Comparison of ENCODE assay signal across 8 cellular contexts in genomic region chr11:62707277-62707771, GRCh38. TPM values are rescaled to one million over a fixed set of nuclear protein-coding genes. Genes with fewer than 3 reads are reported as not detected.
DNase-seq lines count a peak whose midpoint lies in the region; ATAC-seq and TF ChIP-seq lines count a peak whose summit lies in the region.

Gene BSCL2, minus strand, starts transcription at chr11:62707424. Its CDS starts 229 bp downstream, at chr11:62707195.
Gene GNG3, plus strand, starts transcription at chr11:62707676. Its CDS starts 620 bp downstream, at chr11:62708296.

- H4K20me1 ChIP-seq in osteoblast (ENCODE audit: insufficient read depth, low read length), result no peaks in the 10 kb centered on the region

- no peak for TF ChIP-seq CTCF in fibroblast of pulmonary artery (IDR thresholded peaks at IDR 0.05; ENCODE audit: low read length, missing control alignments)
- TF ChIP-seq CTCF in osteoblast (IDR thresholded peaks at IDR 0.05; ENCODE audit: extremely low read depth, low read depth, low read length), result no peak

- H3K4me1 ChIP-seq in osteoblast (ENCODE audit: insufficient read depth, low read length), result peaks cover 29% of the 10 kb centered on the region

- no peaks in the 10 kb centered on the region for H3K27me3 Mint-ChIP-seq in T-helper 17 cell

- H2AFZ ChIP-seq in osteoblast (ENCODE audit: low read length), result peak within 1 kb of the TSS; percentile 75

- peaks cover 29% of the 10 kb centered on the region for H3K4me1 Mint-ChIP-seq in T-helper 17 cell

- DNase-seq in DMS 273 (lab: John Stamatoyannopoulos, UW; ENCODE audit: unreplicated experiment) (peak; percentile 30), DMS 273 treated with DMSO at 0.1 percent for 48 hours (lab: John Stamatoyannopoulos, UW) (no peak), T-helper 17 cell (no peak), fibroblast of pulmonary artery (ENCODE audit: low read depth) (no peak), osteoblast (ENCODE audit: insufficient read length, low spot score, missing footprints) (no peak)

- peak within 1 kb of the TSS; percentile 100 for H3K27ac Mint-ChIP-seq in T-helper 17 cell

- H3K79me2 ChIP-seq in osteoblast (ENCODE audit: insufficient read depth, low read length), result peaks cover 10% of the 10 kb centered on the region

- H3K4me3 ChIP-seq in fibroblast of pulmonary artery (replicated peaks; ENCODE audit: low read depth, low read length) (peak within 1 kb of the TSS; percentile 43), osteoblast (ENCODE audit: insufficient read depth, low read length) (peak within 1 kb of the TSS; percentile 75)

- peak within 1 kb of the TSS; percentile 34 for H3K27ac ChIP-seq in osteoblast (ENCODE audit: low read depth, low read length)

- H3K4me3 Mint-ChIP-seq in T-helper 17 cell, result peak within 1 kb of the TSS; percentile 97

- H3K9me3 ChIP-seq in T-helper 17 cell (ENCODE audit: control insufficient read depth, low read length, poor library complexity, severe bottlenecking), result no peaks in the 10 kb centered on the region
- H3K9me3 ChIP-seq in osteoblast (ENCODE audit: low read depth, low read length), result no peaks in the 10 kb centered on the region

- H3K36me3 ChIP-seq in osteoblast (ENCODE audit: insufficient read depth, low read length), result peaks cover 24% of the 10 kb centered on the region

- no peaks in the 10 kb centered on the region for H3K27me3 ChIP-seq in osteoblast (ENCODE audit: insufficient read depth, low read length)

- no peak for ATAC-seq in T-helper 17 cell
- ATAC-seq in GM21390 (IDR thresholded peaks at IDR 0.05; ENCODE audit: unreplicated experiment), result no peak
- no peak for ATAC-seq in GM18867 (IDR thresholded peaks at IDR 0.05; ENCODE audit: unreplicated experiment)
- no peak for ATAC-seq in HG02798 (IDR thresholded peaks at IDR 0.05; ENCODE audit: poor library complexity, unreplicated experiment)

- H3K4me2 ChIP-seq in osteoblast (ENCODE audit: insufficient read depth, low read length), result peak within 1 kb of the TSS; percentile 98

- H3K36me3 Mint-ChIP-seq in T-helper 17 cell (ENCODE audit: low read depth), result no peaks in the 10 kb centered on the region

RNA-seq across cellular contexts. Expression of gene BSCL2, which starts in this region (rescaled TPM):
- 10 to 100 TPM; 20.8 to 20.9 TPM for total RNA-seq in T-helper 17 cell
- 63.6 and 67.7 TPM in 2 replicates for total RNA-seq in osteoblast

RNA-seq across cellular contexts. Expression of gene GNG3, which starts in this region (rescaled TPM):
- total RNA-seq in T-helper 17 cell (not detected), osteoblast (not detected in 2 replicates)
